9 cellular contexts compared by ENCODE assay signal in genomic region chr22:36367066-36367465, GRCh38. TPM values are rescaled to one million over a fixed set of nuclear protein-coding genes. Genes with fewer than 3 reads are reported as not detected.
A peak's percentile ranks its signal among the peaks of the same experiment; 100 is the strongest.
DNase-seq lines count a peak whose midpoint lies in the region; ATAC-seq, FAIRE-seq and TF ChIP-seq lines count a peak whose summit lies in the region.
"Had no signal": no experiment of that assay in that cellular context is flagged by ENCODE, and none has a peak within 500 bp of the region (broad histone marks: within the 10 kb centered on the region; RNA-seq: fewer than 3 reads in every experiment).

No MANE protein-coding gene starts in this region.

- H3K4me1 ChIP-seq in A673 (ENCODE audit: insufficient read depth, low read length, poor library complexity, severe bottlenecking) (peaks cover 85% of the 10 kb centered on the region), Panc1 (ENCODE audit: control insufficient read depth, insufficient read depth, low read length) (peaks cover 93% of the 10 kb centered on the region)

- TF ChIP-seq CTCF in A673 (conservative IDR thresholded peaks at IDR 0.05; ENCODE audit: low read depth, low read length) (no peak), Panc1 (IDR thresholded peaks at IDR 0.05) (no peak), endothelial cell (IDR thresholded peaks at IDR 0.05; ENCODE audit: unreplicated experiment) (no peak), neural crest cell (conservative IDR thresholded peaks at IDR 0.05) (no peak)

- peak overlapping the region; percentile 57 for H3K27ac Mint-ChIP-seq in endothelial cell (ENCODE audit: unreplicated experiment)
- H3K27ac Mint-ChIP-seq in neural crest cell (ENCODE audit: unreplicated experiment) = peak overlapping the region; percentile 71

- H3K9me3 Mint-ChIP-seq in endothelial cell (ENCODE audit: unreplicated experiment) (no peaks in the 10 kb centered on the region), neural crest cell (no peaks in the 10 kb centered on the region)

- H3K36me3 Mint-ChIP-seq in endothelial cell (ENCODE audit: low read depth, unreplicated experiment) (peaks cover 10% of the 10 kb centered on the region), neural crest cell (ENCODE audit: low read depth) (no peaks in the 10 kb centered on the region)

- H3K27ac ChIP-seq in A673 (ENCODE audit: low read depth, low read length, poor library complexity, severe bottlenecking) (peak overlapping the region; percentile 87), Panc1 (ENCODE audit: low read length) (peak overlapping the region; percentile 97)

- intact Hi-C loops in A673 (cut with micrococcal nuclease; ENCODE audit: unreplicated experiment) (no loop called here), Panc1 (cut with micrococcal nuclease; ENCODE audit: unreplicated experiment) (no loop called here)

- H3K4me3 ChIP-seq in A673 (ENCODE audit: low read depth, low read length, poor library complexity, severe bottlenecking) = no peak overlapping the region
- peak overlapping the region in 1 of 2 experiments; percentile 4; a peak in 2 of 4 replicates for H3K4me3 ChIP-seq in Panc1 (ENCODE audit: low read depth in 2 of 2, low read length in 2 of 2)

- CTCF ChIA-PET in A673 (lab: Charles Lee) = no interaction called here
- CTCF ChIA-PET in Panc1 (lab: Charles Lee) = no interaction called here

- H3K9me3 ChIP-seq in A673 (ENCODE audit: low read depth, low read length, poor library complexity, severe bottlenecking) = no peaks in the 10 kb centered on the region
- H3K9me3 ChIP-seq in Panc1 (ENCODE audit: control insufficient read depth, insufficient read depth, low read depth, low read length) = no peaks in the 10 kb centered on the region

- no peak for DNase-seq in A673 (ENCODE audit: low spot score)
- DNase-seq in Panc1 (ENCODE audit: low read depth, low spot score) = no peak
- DNase-seq in endothelial cell (ENCODE audit: low spot score) = no peak
- no peak for DNase-seq in neural crest cell (ENCODE audit: low read depth, low spot score)
- DNase-seq in RCC 7860 (ENCODE audit: low spot score) = no peak
- no peak for DNase-seq in NOMO-1 treated with dmso at 0.1 percent for 144 hours (lab: John Stamatoyannopoulos, UW; ENCODE audit: unreplicated experiment)
- no peak for DNase-seq in EL
- DNase-seq: NCI-H2081 treated with DMSO at 0.1 percent for 48 hours had no signal

- BruUV-seq in A673 (replicated peaks; lab: Mats Ljungman, UMichigan) (no TSS peak), Panc1 (replicated peaks; lab: Mats Ljungman, UMichigan) (no TSS peak)

- H3K4me1 Mint-ChIP-seq in endothelial cell (ENCODE audit: unreplicated experiment) (peaks cover 85% of the 10 kb centered on the region), neural crest cell (peaks cover 83% of the 10 kb centered on the region)

- no peak for FAIRE-seq in RCC 7860 (lab: Jason Lieb, UNC)

- H3K4me3 Mint-ChIP-seq in endothelial cell (ENCODE audit: unreplicated experiment) (no peak overlapping the region), neural crest cell (no peak overlapping the region)

- POLR2A ChIA-PET in A673 (lab: Charles Lee; ENCODE audit: low non-redundant PET) (no interaction called here), Panc1 (lab: Charles Lee) (no interaction called here)

- H3K36me3 ChIP-seq in A673 (ENCODE audit: insufficient read depth, low read length, poor library complexity, severe bottlenecking) = no peaks in the 10 kb centered on the region
- no peaks in the 10 kb centered on the region for H3K36me3 ChIP-seq in Panc1 (ENCODE audit: control insufficient read depth, insufficient read depth, low read length)

- H3K27me3 ChIP-seq in A673 (replicated peaks; ENCODE audit: insufficient read depth, low read depth, low read length, poor library complexity) (no peaks in the 10 kb centered on the region), Panc1 (ENCODE audit: control insufficient read depth, insufficient read depth, low read length) (no peaks in the 10 kb centered on the region)

- no peak for ATAC-seq in Panc1
- no peak for ATAC-seq in HG02763 (IDR thresholded peaks at IDR 0.05; ENCODE audit: unreplicated experiment)

- H3K27me3 Mint-ChIP-seq in endothelial cell (ENCODE audit: unreplicated experiment) = peaks cover 18% of the 10 kb centered on the region
- no peaks in the 10 kb centered on the region for H3K27me3 Mint-ChIP-seq in neural crest cell (ENCODE audit: low read depth)

- in situ Hi-C loops in Panc1 (cut with HindIII; ENCODE audit: low pct_unique_long_range_greater_than_20kb, low sequenced_read_pairs) = no loop called here

RNA-seq across cellular contexts. Expression of gene MYH9, which starts 20.7 kb away (rescaled TPM):
- total RNA-seq in A673 (2021) (290 and 323 TPM in 2 replicates), Panc1 (2021; ENCODE audit: unreplicated experiment) (788 TPM), endothelial cell (ENCODE audit: unreplicated experiment) (931 TPM), neural crest cell (160 and 171 TPM in 2 replicates)
- 1,068 TPM for polyA plus RNA-seq in Panc1 (2012; ENCODE audit: insufficient read length)
